Comparison of ENCODE assay signal across 8 cellular contexts in genomic region chr10:80203835-80204148, GRCh38. TPM values are rescaled to one million over a fixed set of nuclear protein-coding genes. Genes with fewer than 3 reads are reported as not detected.
DNase-seq lines count a peak whose midpoint lies in the region; ATAC-seq and TF ChIP-seq lines count a peak whose summit lies in the region.

No MANE protein-coding gene starts in this region.

- peak overlapping the region; percentile 84 for H3K4me3 ChIP-seq in GM12864 (ENCODE audit: low read depth, low read length)
- H3K4me3 ChIP-seq in MG63: peak overlapping the region; percentile 83
- peak overlapping the region; percentile 22 for H3K4me3 ChIP-seq in endocrine pancreas (ENCODE audit: control insufficient read depth, insufficient read depth, low read length)
- H3K4me3 ChIP-seq in trophoblast cell (ENCODE audit: low read depth, low read length): no peak overlapping the region

- WGBS in trophoblast cell (ENCODE audit: extremely low coverage, insufficient coverage, insufficient read length): no CpG with 5 or more reads among the region's 2 CpGs

- no peak overlapping the region for H2AK5ac ChIP-seq in trophoblast cell (ENCODE audit: low read length)

- no peak for DNase-seq in GM12864 (ENCODE audit: low read depth)
- no peak for DNase-seq in MG63
- DNase-seq in trophoblast cell: no peak
- no peak for DNase-seq in NCI-H128 (lab: John Stamatoyannopoulos, UW; ENCODE audit: unreplicated experiment)
- no peak for DNase-seq in stimulated activated CD4-positive, alpha-beta T cell treated with anti-CD3 and anti-CD28 coated beads, Interleukin-15, amount 100 ng/mL, for 24 hours
- no peak for DNase-seq in CD1c-positive myeloid dendritic cell (ENCODE audit: extremely low spot score)

- ATAC-seq in HG03342 (IDR thresholded peaks at IDR 0.05; ENCODE audit: unreplicated experiment): no peak

- no peak overlapping the region for H3K14ac ChIP-seq in trophoblast cell (ENCODE audit: low read length)

- no peak overlapping the region for H2BK5ac ChIP-seq in trophoblast cell (ENCODE audit: low read depth, low read length, poor library complexity)

- peaks cover 33% of the 10 kb centered on the region for H3K79me2 ChIP-seq in trophoblast cell (ENCODE audit: control insufficient read depth, insufficient read depth, low read length, poor library complexity)

- H4K12ac ChIP-seq in trophoblast cell (ENCODE audit: low read depth, low read length): no peak overlapping the region

- H3K36me3 ChIP-seq in MG63 (peaks cover 24% of the 10 kb centered on the region), endocrine pancreas (ENCODE audit: control insufficient read depth, insufficient read depth, low read length) (no peaks in the 10 kb centered on the region), trophoblast cell (ENCODE audit: control insufficient read depth in 1 of 2, insufficient read depth in 2 of 2, low read length in 2 of 2) (peaks cover 2 to 5% of the 10 kb centered on the region in 2 experiments)

- H3K4me1 ChIP-seq in endocrine pancreas (ENCODE audit: control insufficient read depth, insufficient read depth, low read length) (peaks cover 6% of the 10 kb centered on the region), trophoblast cell (ENCODE audit: control insufficient read depth in 1 of 2, insufficient read depth in 2 of 2, low read length in 2 of 2) (peaks cover 17 to 38% of the 10 kb centered on the region in 2 experiments)

- no peak overlapping the region for H4K91ac ChIP-seq in trophoblast cell (ENCODE audit: low read depth, low read length)

- H3K4me2 ChIP-seq in trophoblast cell (ENCODE audit: low read length): peak overlapping the region; percentile 85

- H4K8ac ChIP-seq in trophoblast cell (ENCODE audit: low read depth, low read length): no peak overlapping the region

- no peak overlapping the region for H2BK12ac ChIP-seq in trophoblast cell (ENCODE audit: low read length)

- H3K9me3 ChIP-seq in MG63: no peaks in the 10 kb centered on the region
- no peaks in the 10 kb centered on the region for H3K9me3 ChIP-seq in endocrine pancreas (ENCODE audit: control insufficient read depth, low read length)
- H3K9me3 ChIP-seq in trophoblast cell (ENCODE audit: insufficient read depth, low read depth, low read length): peaks cover 3% of the 10 kb centered on the region

- TF ChIP-seq CTCF in GM12864 (IDR thresholded peaks at IDR 0.05; ENCODE audit: low read depth, low read length, missing control alignments): no peak

- H3K27ac ChIP-seq in trophoblast cell (ENCODE audit: low read depth, low read length): peak overlapping the region; percentile 84

- H3K9ac ChIP-seq in endocrine pancreas (ENCODE audit: control insufficient read depth, insufficient read depth, low read length) (no peak overlapping the region), trophoblast cell (ENCODE audit: low read length) (no peak overlapping the region)

- no peak overlapping the region for H2BK120ac ChIP-seq in trophoblast cell (ENCODE audit: insufficient read depth, low read length, poor library complexity)

- no peak overlapping the region for H3K23ac ChIP-seq in trophoblast cell (ENCODE audit: low read length)

- H3K27me3 ChIP-seq in MG63: no peaks in the 10 kb centered on the region
- H3K27me3 ChIP-seq in endocrine pancreas (ENCODE audit: control insufficient read depth, insufficient read depth, low read length): no peaks in the 10 kb centered on the region
- no peaks in the 10 kb centered on the region for H3K27me3 ChIP-seq in trophoblast cell (ENCODE audit: insufficient read depth, low read length)

- H3K4ac ChIP-seq in trophoblast cell (ENCODE audit: low read depth, low read length): no peak overlapping the region

- H2AFZ ChIP-seq in trophoblast cell (ENCODE audit: insufficient read depth, low read length, poor library complexity): no peak overlapping the region

- peaks cover 25% of the 10 kb centered on the region for H3K79me1 ChIP-seq in trophoblast cell (ENCODE audit: low read length)

- no peak overlapping the region for H3K18ac ChIP-seq in trophoblast cell (ENCODE audit: low read length)

RNA-seq across cellular contexts. Expression of gene ANXA11, which starts 1.5 kb away (rescaled TPM):
- 106 and 198 TPM in 2 replicates for total RNA-seq in MG63 (2014; rRNA removed; shearing (Covaris generic); ENCODE audit: low replicate concordance)
- 460 and 504 TPM in 2 replicates for polyA plus RNA-seq in trophoblast cell (2013)
